Comparison of ENCODE assay signal across 8 cellular contexts in the genomic region with DNA sequence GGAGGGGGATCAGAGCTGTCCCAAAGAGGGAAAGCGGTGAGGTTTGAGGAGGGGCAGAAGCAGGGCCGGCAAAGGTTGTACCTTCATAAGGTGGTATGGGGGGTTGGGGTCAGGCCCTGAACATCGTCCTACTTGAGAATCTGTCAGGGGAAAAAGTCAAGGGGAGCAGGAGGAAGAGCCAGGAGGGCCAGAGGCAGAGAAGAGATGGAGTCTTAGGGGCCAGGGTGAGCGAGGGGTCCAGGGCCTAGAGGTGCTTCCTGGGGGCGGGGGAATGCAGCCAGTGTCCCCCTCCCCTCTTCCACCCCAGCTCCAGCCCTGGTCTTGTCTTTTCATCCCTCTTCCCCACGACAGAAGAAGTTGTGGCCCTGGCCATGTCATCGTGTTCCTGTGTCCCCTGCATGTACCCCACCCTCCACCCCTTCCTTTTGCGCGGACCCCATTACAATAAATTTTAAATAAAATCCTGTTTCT. TPM values are rescaled to one million over a fixed set of nuclear protein-coding genes. Genes with fewer than 3 reads are reported as not detected.
DNase-seq lines count a peak whose midpoint lies in the region; ATAC-seq and TF ChIP-seq lines count a peak whose summit lies in the region.

No MANE protein-coding gene starts in this region.

- TF ChIP-seq CTCF in lower lobe of right lung (IDR thresholded peaks at IDR 0.05) (no peak), thyroid gland (IDR thresholded peaks at IDR 0.05) (no peak)

- ATAC-seq in activated CD8-positive, alpha-beta memory T cell treated with anti-CD3 and anti-CD28 coated beads, Interleukin-2, amount 10 ng/mL, durations not matched to agents 7 days and 5 days = no peak
- no peak for ATAC-seq in lower lobe of right lung
- no peak for ATAC-seq in GM18868 (IDR thresholded peaks at IDR 0.05; ENCODE audit: unreplicated experiment)
- no peak for ATAC-seq in HG03039 (IDR thresholded peaks at IDR 0.05; ENCODE audit: unreplicated experiment)

- peaks cover 12% of the 10 kb centered on the region for H3K27me3 Mint-ChIP-seq in activated CD8-positive, alpha-beta memory T cell treated with anti-CD3 and anti-CD28 coated beads, Interleukin-2, amount 10 ng/mL, durations not matched to agents 7 days and 5 days
- H3K27me3 Mint-ChIP-seq in activated naive CD8-positive, alpha-beta T cell treated with anti-CD3 and anti-CD28 coated beads for 36 hours = peaks cover 11% of the 10 kb centered on the region

- CTCF ChIA-PET in activated CD8-positive, alpha-beta memory T cell treated with anti-CD3 and anti-CD28 coated beads, Interleukin-2, amount 10 ng/mL, durations not matched to agents 7 days and 5 days (lab: Charles Lee) = interaction anchor here (1.0 kb wide), 2 partner anchors 26 to 110 kb away, joined by 3 to 4 read pairs; no protein-coding TSS in a partner anchor

- peak overlapping the region; percentile 87 for H3K27ac Mint-ChIP-seq in activated CD8-positive, alpha-beta memory T cell treated with anti-CD3 and anti-CD28 coated beads, Interleukin-2, amount 10 ng/mL, durations not matched to agents 7 days and 5 days
- peak overlapping the region; percentile 85 for H3K27ac Mint-ChIP-seq in activated naive CD8-positive, alpha-beta T cell treated with anti-CD3 and anti-CD28 coated beads for 36 hours

- peaks cover 21% of the 10 kb centered on the region for H3K36me3 ChIP-seq in lower lobe of right lung
- peaks cover 11 to 15% of the 10 kb centered on the region in 2 donors for H3K36me3 ChIP-seq in thyroid gland

- H3K27me3 ChIP-seq in lower lobe of right lung (ENCODE audit: low read depth) (no peaks in the 10 kb centered on the region), thyroid gland (no peaks in the 10 kb centered on the region)

- H3K4me3 Mint-ChIP-seq in activated CD8-positive, alpha-beta memory T cell treated with anti-CD3 and anti-CD28 coated beads, Interleukin-2, amount 10 ng/mL, durations not matched to agents 7 days and 5 days = peak overlapping the region; percentile 96
- H3K4me3 Mint-ChIP-seq in activated naive CD8-positive, alpha-beta T cell treated with anti-CD3 and anti-CD28 coated beads for 36 hours = peak overlapping the region; percentile 94

- peaks cover 61% of the 10 kb centered on the region for H3K4me1 ChIP-seq in lower lobe of right lung
- H3K4me1 ChIP-seq in thyroid gland = peaks cover 36 to 57% of the 10 kb centered on the region in 2 donors

- WGBS in thyroid gland, 2 donors = 37 to 39% methylated on average over 9 of the region's 9 CpGs

- DNase-seq in activated CD8-positive, alpha-beta memory T cell treated with anti-CD3 and anti-CD28 coated beads, Interleukin-2, amount 10 ng/mL, durations not matched to agents 7 days and 5 days = no peak
- no peak for DNase-seq in activated CD8-positive, alpha-beta memory T cell treated with anti-CD3 and anti-CD28 coated beads, Interleukin-2, amount 50 U/mL, for 48 hours
- no peak for DNase-seq in activated naive CD8-positive, alpha-beta T cell treated with anti-CD3 and anti-CD28 coated beads for 36 hours
- no peak for DNase-seq in lower lobe of right lung
- no peak for DNase-seq in thyroid gland
- DNase-seq in inferior parietal cortex (ENCODE audit: extremely low spot score) = no peak

- peak overlapping the region; percentile 80 for H3K27ac ChIP-seq in lower lobe of right lung
- peak overlapping the region in 2 of 3 donors; percentile 29 to 95 for H3K27ac ChIP-seq in thyroid gland

- intact Hi-C loops in lower lobe of right lung (cut with DNase I) (no loop called here), thyroid gland (cut with DNase I) (loop anchor here (10.0 kb wide), 1 partner anchor 114 kb away; a partner anchor contains a TSS)

- H3K4me3 ChIP-seq in lower lobe of right lung = peak overlapping the region; percentile 61
- no peak overlapping the region for H3K4me3 ChIP-seq in thyroid gland (replicated peaks in 1 of 3)

- no peaks in the 10 kb centered on the region for H3K9me3 Mint-ChIP-seq in activated CD8-positive, alpha-beta memory T cell treated with anti-CD3 and anti-CD28 coated beads, Interleukin-2, amount 10 ng/mL, durations not matched to agents 7 days and 5 days (ENCODE audit: low read depth)
- no peaks in the 10 kb centered on the region for H3K9me3 Mint-ChIP-seq in activated naive CD8-positive, alpha-beta T cell treated with anti-CD3 and anti-CD28 coated beads for 36 hours

- peaks cover 52% of the 10 kb centered on the region for H3K4me1 Mint-ChIP-seq in activated CD8-positive, alpha-beta memory T cell treated with anti-CD3 and anti-CD28 coated beads, Interleukin-2, amount 10 ng/mL, durations not matched to agents 7 days and 5 days
- peaks cover 48% of the 10 kb centered on the region for H3K4me1 Mint-ChIP-seq in activated naive CD8-positive, alpha-beta T cell treated with anti-CD3 and anti-CD28 coated beads for 36 hours

- no peaks in the 10 kb centered on the region for H3K9me3 ChIP-seq in lower lobe of right lung
- H3K9me3 ChIP-seq in thyroid gland = no peaks in the 10 kb centered on the region

- no peak for TF ChIP-seq POLR2A in thyroid gland (IDR thresholded peaks at IDR 0.05)

- H3K36me3 Mint-ChIP-seq in activated CD8-positive, alpha-beta memory T cell treated with anti-CD3 and anti-CD28 coated beads, Interleukin-2, amount 10 ng/mL, durations not matched to agents 7 days and 5 days = peaks cover 35% of the 10 kb centered on the region
- H3K36me3 Mint-ChIP-seq in activated naive CD8-positive, alpha-beta T cell treated with anti-CD3 and anti-CD28 coated beads for 36 hours = peaks cover 33% of the 10 kb centered on the region

RNA-seq across cellular contexts. Expression of a gene that starts 1.3 kb away (rescaled TPM):
- 1 to 10 TPM in 1 of 2 experiments, under 1 TPM in 1; 0.85 to 1.1 TPM for total RNA-seq in activated CD8-positive, alpha-beta memory T cell treated with anti-CD3 and anti-CD28 coated beads, Interleukin-2, amount 10 ng/mL, durations not matched to agents 7 days and 5 days
- total RNA-seq in activated naive CD8-positive, alpha-beta T cell treated with anti-CD3 and anti-CD28 coated beads for 36 hours = 1 to 10 TPM in 1 of 2 experiments, under 1 TPM in 1; 0.52 to 1.3 TPM
- 3.2 TPM for total RNA-seq in lower lobe of right lung
- total RNA-seq in thyroid gland = 1 to 10 TPM in 3 of 4 donors, under 1 TPM in 1; 0.89 to 4.0 (median 2.4) TPM

RNA-seq across cellular contexts. Expression of a gene that starts 4.4 kb away (rescaled TPM):
- total RNA-seq in activated CD8-positive, alpha-beta memory T cell treated with anti-CD3 and anti-CD28 coated beads, Interleukin-2, amount 10 ng/mL, durations not matched to agents 7 days and 5 days = 100 to 1,000 TPM; 411 to 434 TPM
- 100 to 1,000 TPM; 427 to 438 TPM for total RNA-seq in activated naive CD8-positive, alpha-beta T cell treated with anti-CD3 and anti-CD28 coated beads for 36 hours
- total RNA-seq in lower lobe of right lung = 169 TPM
- 100 to 1,000 TPM in 2 of 4 donors, 10 to 100 TPM in 2; 80.4 to 132 (median 107) TPM for total RNA-seq in thyroid gland

RNA-seq across cellular contexts. Expression of a gene that starts 5.2 kb away (rescaled TPM):
- 10 to 100 TPM; 34.3 to 35.2 TPM for total RNA-seq in activated CD8-positive, alpha-beta memory T cell treated with anti-CD3 and anti-CD28 coated beads, Interleukin-2, amount 10 ng/mL, durations not matched to agents 7 days and 5 days
- total RNA-seq in activated naive CD8-positive, alpha-beta T cell treated with anti-CD3 and anti-CD28 coated beads for 36 hours = 10 to 100 TPM; 33.7 to 34.8 TPM
- 18.1 TPM for total RNA-seq in lower lobe of right lung
- total RNA-seq in thyroid gland = 10 to 100 TPM; 38.2 to 75.0 (median 55.2) TPM

RNA-seq across cellular contexts. Expression of a gene that starts 9.5 kb away (rescaled TPM):
- 100 to 1,000 TPM; 110 to 123 TPM for total RNA-seq in activated CD8-positive, alpha-beta memory T cell treated with anti-CD3 and anti-CD28 coated beads, Interleukin-2, amount 10 ng/mL, durations not matched to agents 7 days and 5 days
- total RNA-seq in activated naive CD8-positive, alpha-beta T cell treated with anti-CD3 and anti-CD28 coated beads for 36 hours = 10 to 100 TPM; 30.7 to 30.8 TPM
- total RNA-seq in lower lobe of right lung = 248 TPM
- total RNA-seq in thyroid gland = 100 to 1,000 TPM in 1 of 4 donors, 10 to 100 TPM in 3; 70.1 to 127 (median 90.6) TPM

RNA-seq across cellular contexts. Expression of a gene that starts 20.2 kb away (rescaled TPM):
- 100 to 1,000 TPM; 205 to 266 TPM for total RNA-seq in activated CD8-positive, alpha-beta memory T cell treated with anti-CD3 and anti-CD28 coated beads, Interleukin-2, amount 10 ng/mL, durations not matched to agents 7 days and 5 days
- 100 to 1,000 TPM; 145 to 150 TPM for total RNA-seq in activated naive CD8-positive, alpha-beta T cell treated with anti-CD3 and anti-CD28 coated beads for 36 hours
- total RNA-seq in lower lobe of right lung (21.8 TPM), thyroid gland (10 to 100 TPM; 38.4 to 68.6 (median 57.2) TPM)
